ENCODE assay signal across 24 cellular contexts in the genomic region with DNA sequence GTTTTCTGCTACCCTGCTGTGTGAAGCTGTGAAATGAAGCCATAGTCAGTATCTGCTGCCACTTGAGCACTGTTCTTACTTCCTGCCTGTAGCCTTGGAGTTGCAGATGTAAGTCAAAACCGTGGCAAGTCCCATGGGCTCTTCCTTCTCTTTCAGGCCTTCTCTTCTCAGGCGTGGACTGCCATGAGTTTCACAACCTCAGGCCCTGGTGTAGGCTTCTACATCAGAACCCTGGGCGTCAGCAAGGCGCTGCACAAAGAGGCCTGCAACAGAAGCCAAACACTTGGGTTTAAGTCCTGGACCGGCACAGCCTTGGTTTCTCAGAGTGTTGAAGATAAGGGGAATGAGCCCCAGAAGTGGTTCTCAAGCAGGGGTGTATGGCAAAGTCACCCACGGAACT.
"Had no signal": no experiment of that assay in that cellular context is flagged by ENCODE, and none has a peak within 500 bp of the region (broad histone marks: within the 10 kb centered on the region; RNA-seq: fewer than 3 reads in every experiment).

No MANE protein-coding gene starts in this region.

- H3K27ac ChIP-seq: colonic mucosa, dorsolateral prefrontal cortex, gastroesophageal sphincter, lower lobe of right lung, spleen, tibial nerve had no signal

- H3K9me3 Mint-ChIP-seq: natural killer cell had no signal

- H3K4me3 ChIP-seq: colonic mucosa, dorsolateral prefrontal cortex, gastroesophageal sphincter, lower lobe of right lung, spleen, tibial nerve had no signal

- H3K27me3 ChIP-seq: colonic mucosa had no signal

- H3K9me3 ChIP-seq: colonic mucosa had no signal

- H3K27ac Mint-ChIP-seq: activated naive CD4-positive, alpha-beta T cell treated with anti-CD3 and anti-CD28 coated beads, Interleukin-2, amount 50 U/mL, for 72 hours; activated T-cell treated with anti-CD3 and anti-CD28 coated beads, Interleukin-2, amount 50 U/mL, for 72 hours; T-helper 17 cell had no signal

- DNase-seq: activated CD4-positive, alpha-beta T cell treated with anti-CD3 and anti-CD28 coated beads, Interleukin-2, amount 50 U/mL, for 1 hour; activated CD8-positive, alpha-beta T cell treated with anti-CD3 and anti-CD28 coated beads for 36 hours; activated naive CD4-positive, alpha-beta T cell; activated T-cell treated with anti-CD3 and anti-CD28 coated beads, Interleukin-2, amount 50 U/mL, for 72 hours; colonic mucosa; dorsolateral prefrontal cortex; effector memory CD4-positive, alpha-beta T cell; head of caudate nucleus; hypothalamus; kidney glomerular epithelial cell; lower lobe of right lung; mesenchymal stem cell; natural killer cell; posterior cingulate gyrus; right cardiac atrium; spleen; stimulated activated naive CD4-positive, alpha-beta T cell; T-helper 17 cell; T1000 had no signal

- FAIRE-seq: bronchial epithelial cell had no signal

- H3K36me3 Mint-ChIP-seq: natural killer cell had no signal

- H3K4me3 Mint-ChIP-seq: T-helper 17 cell had no signal

- H3K36me3 ChIP-seq: colonic mucosa had no signal

- ATAC-seq: activated CD8-positive, alpha-beta T cell treated with anti-CD3 and anti-CD28 coated beads for 36 hours; activated naive CD4-positive, alpha-beta T cell treated with anti-CD3 and anti-CD28 coated beads, Interleukin-2, amount 50 U/mL, for 72 hours; activated T-cell treated with anti-CD3 and anti-CD28 coated beads, Interleukin-2, amount 50 U/mL, for 72 hours; gastroesophageal sphincter; left lobe of liver; lower lobe of right lung; natural killer cell; right cardiac atrium; T-helper 17 cell had no signal
